In the genomic region with DNA sequence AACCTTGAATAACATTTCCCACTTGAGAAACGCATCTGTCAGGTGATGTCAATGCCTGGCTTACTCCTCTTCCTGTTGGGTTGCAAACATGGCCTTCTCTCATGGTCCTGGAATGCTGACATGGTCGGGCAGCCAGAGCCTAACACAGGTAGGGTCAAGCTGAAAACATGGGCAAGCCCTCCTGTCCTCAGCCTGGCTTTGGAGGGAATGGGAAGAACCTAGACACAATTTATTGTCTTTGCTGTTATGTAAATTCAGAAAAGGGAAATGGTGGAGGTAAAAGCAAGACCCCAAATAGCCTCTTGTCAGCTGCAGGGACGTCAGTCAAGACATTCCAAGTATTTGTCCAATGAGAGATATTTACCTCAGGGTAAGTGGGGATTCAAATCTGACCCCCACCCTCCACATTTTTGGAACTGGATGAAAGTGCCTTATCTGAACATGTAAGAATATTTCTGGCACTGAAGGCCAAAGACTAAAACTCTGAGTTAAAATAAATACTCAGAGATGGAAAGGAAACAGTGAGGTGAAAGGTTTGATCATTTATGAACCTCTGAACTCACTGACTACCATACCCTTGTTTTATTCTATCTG, we compare ENCODE assay signal across 20 cellular contexts.
DNase-seq lines count a peak whose midpoint lies in the region; ATAC-seq and TF ChIP-seq lines count a peak whose summit lies in the region.
"Had no signal": no experiment of that assay in that cellular context is flagged by ENCODE, and none has a peak within 500 bp of the region (broad histone marks: within the 10 kb centered on the region; RNA-seq: fewer than 3 reads in every experiment).

No MANE protein-coding gene starts in this region.

- H3K27me3 ChIP-seq in IMR-90 (ENCODE audit: control insufficient read depth, insufficient read depth, low read length) (no peaks in the 10 kb centered on the region), neuronal stem cell (ENCODE audit: control insufficient read depth in 3 of 3, insufficient read depth in 3 of 3, low read depth in 1 of 3, low read length in 3 of 3) (no peaks in the 10 kb centered on the region), Karpas-422 (ENCODE audit: low read length) (no peaks in the 10 kb centered on the region)
- H3K27me3 ChIP-seq: testis had no signal

- H3K18ac ChIP-seq in IMR-90 (ENCODE audit: low read depth, low read length) (no peak overlapping the region), neuronal stem cell (ENCODE audit: low read length) (no peak overlapping the region)

- CTCF ChIA-PET in IMR-90 (lab: Yijun Ruan, JAX) = no interaction called here

- no peak overlapping the region for H3K27ac ChIP-seq in IMR-90 (ENCODE audit: insufficient read depth, low read length)
- no peak overlapping the region for H3K27ac ChIP-seq in neuronal stem cell (replicated peaks; ENCODE audit: low read length)
- no peak overlapping the region for H3K27ac ChIP-seq in Karpas-422 (ENCODE audit: low read length)
- H3K27ac ChIP-seq: testis had no signal

- no peaks in the 10 kb centered on the region for H3K79me2 ChIP-seq in Karpas-422 (ENCODE audit: low read length)

- H3K9me1 ChIP-seq in IMR-90 (ENCODE audit: insufficient read depth, low read length) = no peaks in the 10 kb centered on the region

- H3K4me2 ChIP-seq in IMR-90 (ENCODE audit: low read depth, low read length) (no peak overlapping the region), neuronal stem cell (ENCODE audit: insufficient read depth, low read length, poor library complexity, severe bottlenecking) (no peak overlapping the region), Karpas-422 (ENCODE audit: low read depth, low read length, poor library complexity, severe bottlenecking) (no peak overlapping the region)

- intact Hi-C loops in IMR-90 (cut with micrococcal nuclease) = no loop called here

- H2BK20ac ChIP-seq in IMR-90 (ENCODE audit: low read depth, low read length) = no peak overlapping the region

- H4K5ac ChIP-seq in IMR-90 (ENCODE audit: low read depth, low read length) = no peak overlapping the region

- TF ChIP-seq RAD21 in IMR-90 (IDR thresholded peaks at IDR 0.05; ENCODE audit: low read length) = no peak

- no peaks in the 10 kb centered on the region for H4K20me1 ChIP-seq in IMR-90 (ENCODE audit: insufficient read depth, low read length)
- H4K20me1 ChIP-seq in Karpas-422 (ENCODE audit: insufficient read depth, low read depth, low read length) = no peaks in the 10 kb centered on the region

- DNase-seq in IMR-90 (no peak), cerebellar cortex (ENCODE audit: low spot score) (peak; percentile 81), islet precursor cell (peak; percentile 62), neuronal stem cell (ENCODE audit: low spot score) (no peak), Karpas-422 (no peak), left lobe of liver (ENCODE audit: low spot score) (no peak), AML-193 (lab: John Stamatoyannopoulos, UW) (no peak)
- DNase-seq in activated naive CD4-positive, alpha-beta T cell (lab: John Stamatoyannopoulos, UW) = no peak
- DNase-seq: activated B cell treated with CpG ODN at 0.5 μM for 24 hours; activated CD4-positive, alpha-beta T cell treated with anti-CD3 and anti-CD28 coated beads, Interleukin-2, amount 50 U/mL, for 48 hours; activated effector memory CD4-positive, alpha-beta T cell treated with Interleukin-2 at 50 U/mL for 16 hours; CD4-positive, CD25-positive, alpha-beta regulatory T cell; H9; natural killer cell; NCI-H1436 treated with DMSO at 0.1 percent for 48 hours; NCI-H524 treated with DMSO at 0.1 percent for 48 hours; small intestine; stimulated activated naive CD4-positive, alpha-beta T cell; T-helper 9 cell; testis had no signal

- H3K9ac ChIP-seq in IMR-90 (ENCODE audit: low read depth, low read length) (no peak overlapping the region), neuronal stem cell (ENCODE audit: low read depth, low read length, poor library complexity) (no peak overlapping the region), Karpas-422 (ENCODE audit: low read length) (no peak overlapping the region)

- H2AK5ac ChIP-seq in IMR-90 (ENCODE audit: low read depth, low read length) (no peak overlapping the region), neuronal stem cell (ENCODE audit: low read depth, low read length) (no peak overlapping the region)

- H2AFZ ChIP-seq in IMR-90 (replicated peaks; ENCODE audit: low read length, poor library complexity) = no peak overlapping the region
- peak overlapping the region; percentile 31 for H2AFZ ChIP-seq in neuronal stem cell (ENCODE audit: low read length)
- no peak overlapping the region for H2AFZ ChIP-seq in Karpas-422 (ENCODE audit: low read length)

- H2BK15ac ChIP-seq in IMR-90 (ENCODE audit: low read depth, low read length) (no peak overlapping the region), neuronal stem cell (ENCODE audit: low read length) (no peak overlapping the region)

- ATAC-seq in IMR-90 (ENCODE audit: low read depth) (no peak), left lobe of liver (no peak)
- ATAC-seq: natural killer cell had no signal

- H3K56ac ChIP-seq in IMR-90 (ENCODE audit: extremely low read depth, insufficient read depth, low read length) = no peak overlapping the region

- H2BK12ac ChIP-seq in neuronal stem cell (ENCODE audit: low read length) = no peak overlapping the region

- H3K14ac ChIP-seq in IMR-90 (replicated peaks; ENCODE audit: low read depth, low read length) (0 out of 2 replicates have a peak overlapping the region, but pooled peaks have one; percentile 32), neuronal stem cell (ENCODE audit: low read length) (no peak overlapping the region)

- H3K4me1 ChIP-seq in IMR-90 (ENCODE audit: control insufficient read depth, insufficient read depth, low read length) (no peaks in the 10 kb centered on the region; the same call in 1 of the 2 replicates), neuronal stem cell (ENCODE audit: control insufficient read depth in 2 of 2, insufficient read depth in 1 of 2, low read depth in 1 of 2, low read length in 2 of 2) (peaks cover 0 to 2% of the 10 kb centered on the region in 2 donors), Karpas-422 (ENCODE audit: low read length) (no peaks in the 10 kb centered on the region)
- H3K4me1 ChIP-seq: testis had no signal

- H3K4me3 ChIP-seq in IMR-90 (ENCODE audit: insufficient read depth, low read depth, low read length) (no peak overlapping the region), neuronal stem cell (ENCODE audit: low read length in 2 of 2) (peak overlapping the region in 1 of 2 donors; percentile 55), Karpas-422 (ENCODE audit: low read length) (no peak overlapping the region)
- H3K4me3 ChIP-seq: testis had no signal

- H2BK120ac ChIP-seq in IMR-90 (ENCODE audit: low read depth, low read length) = no peak overlapping the region
- H2BK120ac ChIP-seq in neuronal stem cell (ENCODE audit: low read depth, low read length) = no peak overlapping the region

- in situ Hi-C loops in IMR-90 (cut with MboI; ENCODE audit: low sequenced_read_pairs) = no loop called here

- WGBS in IMR-90 (ENCODE audit: extremely low coverage in 2 of 2, insufficient read length in 1 of 2), 2 experiments = no CpG with 5 or more reads among the region's 3 CpGs
- WGBS in neuronal stem cell (ENCODE audit: extremely low coverage in 2 of 2, insufficient read length in 2 of 2, insufficient replicate concordance in 1 of 2), 2 donors = no CpG with 5 or more reads among the region's 3 CpGs

- H4K8ac ChIP-seq in IMR-90 (ENCODE audit: low read depth in 2 of 2, low read length in 2 of 2) (no peak overlapping the region; a peak in 1 of 4 replicates), neuronal stem cell (ENCODE audit: low read depth, low read length) (no peak overlapping the region)

- H3K4ac ChIP-seq in IMR-90 (ENCODE audit: low read depth, low read length) (no peak overlapping the region), neuronal stem cell (ENCODE audit: low read length) (no peak overlapping the region)

- H3K23ac ChIP-seq in IMR-90 (ENCODE audit: low read depth, low read length) (no peak overlapping the region), neuronal stem cell (ENCODE audit: low read depth, low read length, poor library complexity) (no peak overlapping the region)

- no peaks in the 10 kb centered on the region for H3K36me3 ChIP-seq in IMR-90 (ENCODE audit: control insufficient read depth, insufficient read depth, low read length)
- no peaks in the 10 kb centered on the region for H3K36me3 ChIP-seq in neuronal stem cell (replicated peaks in 1 of 2; ENCODE audit: control insufficient read depth in 2 of 2, insufficient read depth in 2 of 2, low read length in 2 of 2)
- no peaks in the 10 kb centered on the region for H3K36me3 ChIP-seq in Karpas-422 (ENCODE audit: insufficient read depth, low read length)

- dilution Hi-C loops in IMR-90 (cut with HindIII; ENCODE audit: low sequenced_read_pairs, unreplicated experiment) = no loop called here

- H3K79me1 ChIP-seq in IMR-90 (ENCODE audit: low read depth in 1 of 2, low read length in 2 of 2) (no peaks in the 10 kb centered on the region), neuronal stem cell (ENCODE audit: low read depth, low read length) (no peaks in the 10 kb centered on the region)

- no peak for TF ChIP-seq CTCF in IMR-90 (conservative IDR thresholded peaks at IDR 0.05; ENCODE audit: low read depth, low read length)

- no peak overlapping the region for H2AK9ac ChIP-seq in IMR-90 (replicated peaks; ENCODE audit: low read depth, low read length, poor library complexity)

- no peaks in the 10 kb centered on the region for H3K9me3 ChIP-seq in IMR-90 (ENCODE audit: control insufficient read depth, insufficient read depth, low read length)
- peaks cover 0 to 16% of the 10 kb centered on the region in 2 donors for H3K9me3 ChIP-seq in neuronal stem cell (replicated peaks in 1 of 2; ENCODE audit: control insufficient read depth in 2 of 2, insufficient read depth in 1 of 2, low read depth in 1 of 2, low read length in 2 of 2)
- H3K9me3 ChIP-seq in Karpas-422 (ENCODE audit: low read length) = peaks cover 5% of the 10 kb centered on the region
- H3K9me3 ChIP-seq: testis had no signal

- H4K91ac ChIP-seq in IMR-90 (ENCODE audit: insufficient read depth, low read depth, low read length) = no peak overlapping the region
- H4K91ac ChIP-seq in neuronal stem cell (ENCODE audit: low read depth, low read length, poor library complexity) = no peak overlapping the region

- no TSS peak for BruUV-seq in IMR-90 (replicated peaks; lab: Mats Ljungman, UMichigan)

- no peak for TF ChIP-seq POLR2A in IMR-90 (IDR thresholded peaks at IDR 0.05; ENCODE audit: low read depth, low read length)

- H3K9me2 ChIP-seq in Karpas-422 (replicated peaks; ENCODE audit: insufficient read depth, low read length) = no peaks in the 10 kb centered on the region

- no peak overlapping the region for H2BK5ac ChIP-seq in IMR-90 (ENCODE audit: low read depth, low read length, poor library complexity, severe bottlenecking)
- no peak overlapping the region for H2BK5ac ChIP-seq in neuronal stem cell (ENCODE audit: low read length)

- POLR2A ChIA-PET in IMR-90 (lab: Charles Lee; ENCODE audit: unreplicated experiment) = no interaction called here

TF ChIP-seq in IMR-90, 13 proteins besides CTCF, POLR2A, EP300 and RAD21:
- no peak for TF ChIP-seq MXI1 (IDR thresholded peaks at IDR 0.05; ENCODE audit: borderline replicate concordance, low read depth, low read length)

Comparison
In these comparisons a context has a peak if more than half of its experiments do, and no peak if none do; other contexts are left out.
1. DNase-seq: peak in cerebellar cortex (single experiment) and islet precursor cell (single experiment); none in IMR-90 (single experiment), neuronal stem cell (single experiment), Karpas-422 (single experiment), left lobe of liver (single experiment), activated naive CD4-positive, alpha-beta T cell (0 of 4) and AML-193 (0 of 2).